5 cellular contexts compared by ENCODE assay signal in genomic region chr1:169811418-169812035, GRCh38. TPM values are rescaled to one million over a fixed set of nuclear protein-coding genes. Genes with fewer than 3 reads are reported as not detected.
DNase-seq lines count a peak whose midpoint lies in the region; ATAC-seq, FAIRE-seq and TF ChIP-seq lines count a peak whose summit lies in the region.
"Not testable (repeated sequence)": the region's sequence is repeated elsewhere in the genome, so short reads cannot be mapped to it uniquely, and the experiment has no call there.

No MANE protein-coding gene starts in this region.

- H4K91ac ChIP-seq in mesenchymal stem cell (ENCODE audit: low read length); trophoblast cell (ENCODE audit: low read depth, low read length): not testable (repeated sequence)

- H3K4me1 Mint-ChIP-seq in T-helper 17 cell: not testable (repeated sequence)

- peak overlapping the region; percentile 32 for H3K27ac Mint-ChIP-seq in T-helper 17 cell

- CTCF ChIA-PET in K562 (lab: Yijun Ruan, JAX; ENCODE audit: low intra/inter-chr PET ratio): not testable (repeated sequence)

- H2AFZ ChIP-seq in K562 (ENCODE audit: low read depth, low read length); mesenchymal stem cell (ENCODE audit: low read depth, low read length); trophoblast cell (ENCODE audit: insufficient read depth, low read length, poor library complexity): not testable (repeated sequence)

- H3K9ac ChIP-seq in K562 (ENCODE audit: insufficient read depth in 1 of 2, low read depth in 2 of 2, low read length in 2 of 2); mesenchymal stem cell (ENCODE audit: low read length); mesendoderm (ENCODE audit: low read length); trophoblast cell (ENCODE audit: low read length): not testable (repeated sequence)

- not testable (repeated sequence) for TF ChIP-seq CTCF in K562 (IDR thresholded peaks at IDR 0.05 in 2 of 3, conservative IDR thresholded peaks at IDR 0.05 in 1 of 3; ENCODE audit: insufficient read depth in 2 of 3, low read depth in 1 of 3, low read length in 3 of 3)

- not testable (repeated sequence) for H2BK15ac ChIP-seq in mesenchymal stem cell (ENCODE audit: low read depth, poor library complexity, severe bottlenecking); mesendoderm (replicated peaks; ENCODE audit: low read depth)

- H3K4ac ChIP-seq in mesenchymal stem cell (ENCODE audit: low read depth in 1 of 2, low read length in 2 of 2); mesendoderm (ENCODE audit: low read depth, low read length); trophoblast cell (ENCODE audit: low read depth, low read length): not testable (repeated sequence)

- H3K56ac ChIP-seq in mesendoderm (ENCODE audit: low read length): not testable (repeated sequence)

- not testable (repeated sequence) for H2BK12ac ChIP-seq in mesenchymal stem cell (ENCODE audit: low read length in 2 of 2); trophoblast cell (ENCODE audit: low read length)

- not testable (repeated sequence) for H3K9me3 ChIP-seq in T-helper 17 cell (ENCODE audit: control insufficient read depth, low read length, poor library complexity, severe bottlenecking); K562 (replicated peaks; ENCODE audit: control insufficient read depth, insufficient read depth, low read depth, low read length); mesenchymal stem cell (ENCODE audit: control insufficient read depth, low read length); trophoblast cell (ENCODE audit: insufficient read depth, low read depth, low read length)

- not testable (repeated sequence) for DNase-seq in T-helper 17 cell; K562 (ENCODE audit: extremely low read depth in 1 of 4, low spot score in 3 of 4); mesenchymal stem cell
- DNase-seq in mesendoderm: peak; percentile 16
- DNase-seq in trophoblast cell: peak; percentile 22 to 51

- not testable (repeated sequence) for TF ChIP-seq RAD21 in K562 (CRISPR knock-in tag; conservative IDR thresholded peaks at IDR 0.05 in 1 of 2, IDR thresholded peaks at IDR 0.05 in 1 of 2)

- in situ Hi-C loops in K562 (cut with MboI): not testable (repeated sequence)

- not testable (repeated sequence) for H4K20me1 ChIP-seq in K562 (replicated peaks; ENCODE audit: control insufficient read depth, insufficient read depth, low read length)

- ATAC-seq in T-helper 17 cell, K562: not testable (repeated sequence)

- not testable (repeated sequence) for H3K18ac ChIP-seq in mesenchymal stem cell (ENCODE audit: low read depth in 1 of 2, low read length in 2 of 2); mesendoderm (ENCODE audit: low read length); trophoblast cell (ENCODE audit: low read length)

- H3K36me3 ChIP-seq in K562 (ENCODE audit: control insufficient read depth, insufficient read depth, low read length) (peaks cover 70% of the 10 kb centered on the region), trophoblast cell (ENCODE audit: control insufficient read depth in 1 of 2, insufficient read depth in 2 of 2, low read length in 2 of 2) (peaks cover 11 to 13% of the 10 kb centered on the region in 2 experiments)
- not testable (repeated sequence) for H3K36me3 ChIP-seq in mesenchymal stem cell (ENCODE audit: control insufficient read depth in 1 of 2, insufficient read depth in 2 of 2, low read depth in 1 of 2, low read length in 2 of 2); mesendoderm (ENCODE audit: control insufficient read depth, insufficient read depth, low read length)

- not testable (repeated sequence) for H3K4me3 Mint-ChIP-seq in T-helper 17 cell

- H3K23ac ChIP-seq in mesenchymal stem cell (ENCODE audit: low read length in 2 of 2); mesendoderm (ENCODE audit: low read length); trophoblast cell (ENCODE audit: low read length): not testable (repeated sequence)

- not testable (repeated sequence) for H3K36me3 Mint-ChIP-seq in T-helper 17 cell (ENCODE audit: low read depth)

- H3K27ac ChIP-seq in K562 (ENCODE audit: extremely low read depth, low read depth, low read length); mesenchymal stem cell (ENCODE audit: low read length, poor library complexity, severe bottlenecking); mesendoderm (ENCODE audit: low read depth, low read length); trophoblast cell (ENCODE audit: low read depth, low read length): not testable (repeated sequence)

- H3K27me3 ChIP-seq in K562 (ENCODE audit: control insufficient read depth in 2 of 2, insufficient read depth in 2 of 2, low read length in 2 of 2); mesenchymal stem cell (ENCODE audit: control insufficient read depth in 1 of 2, insufficient read depth in 1 of 2, low read length in 2 of 2); mesendoderm (ENCODE audit: insufficient read depth, low read length, poor library complexity); trophoblast cell (ENCODE audit: insufficient read depth, low read length): not testable (repeated sequence)

- H3K79me1 ChIP-seq in mesenchymal stem cell (replicated peaks; ENCODE audit: low read length, poor library complexity, severe bottlenecking); mesendoderm (ENCODE audit: low read length); trophoblast cell (ENCODE audit: low read length): not testable (repeated sequence)

- not testable (repeated sequence) for BruUV-seq in K562 (replicated peaks; lab: Mats Ljungman, UMichigan)

- not testable (repeated sequence) for FAIRE-seq in K562 (lab: Jason Lieb, UNC)

- not testable (repeated sequence) for H3K79me2 ChIP-seq in K562 (ENCODE audit: control insufficient read depth, insufficient read depth, low read length); mesendoderm (ENCODE audit: control insufficient read depth, insufficient read depth, low read length); trophoblast cell (ENCODE audit: control insufficient read depth, insufficient read depth, low read length, poor library complexity)

- POLR2A ChIA-PET in K562 (lab: Yijun Ruan, JAX): interaction anchor here (0.9 kb wide), 1 partner anchor 45 kb away, joined by 4 read pairs; no protein-coding TSS in a partner anchor

- TF ChIP-seq POLR2A in K562 (conservative IDR thresholded peaks at IDR 0.05): not testable (repeated sequence)

- not testable (repeated sequence) for H3K9me1 ChIP-seq in K562 (ENCODE audit: control insufficient read depth, insufficient read depth, low read length)

- not testable (repeated sequence) for H4K12ac ChIP-seq in trophoblast cell (ENCODE audit: low read depth, low read length)

- not testable (repeated sequence) for H2AK5ac ChIP-seq in mesenchymal stem cell (ENCODE audit: low read length, severe bottlenecking); mesendoderm (ENCODE audit: low read length); trophoblast cell (ENCODE audit: low read length)

- not testable (repeated sequence) for TF ChIP-seq EP300 in K562 (IDR thresholded peaks at IDR 0.05; ENCODE audit: low read length)

- H4K8ac ChIP-seq in mesenchymal stem cell (ENCODE audit: low read length); mesendoderm (ENCODE audit: low read depth, low read length); trophoblast cell (ENCODE audit: low read depth, low read length): not testable (repeated sequence)

- H3K4me1 ChIP-seq in K562 (replicated peaks in 1 of 2; ENCODE audit: control insufficient read depth in 2 of 2, insufficient read depth in 2 of 2, low read length in 2 of 2); mesenchymal stem cell (ENCODE audit: control insufficient read depth, insufficient read depth, low read depth, low read length); mesendoderm (ENCODE audit: control insufficient read depth, low read depth, low read length); trophoblast cell (ENCODE audit: control insufficient read depth in 1 of 2, insufficient read depth in 2 of 2, low read length in 2 of 2): not testable (repeated sequence)

- not testable (repeated sequence) for H2BK5ac ChIP-seq in mesenchymal stem cell (ENCODE audit: low read depth, low read length, poor library complexity, severe bottlenecking); mesendoderm (ENCODE audit: low read length); trophoblast cell (ENCODE audit: low read depth, low read length, poor library complexity)

- not testable (repeated sequence) for H3K4me2 ChIP-seq in K562 (ENCODE audit: insufficient read depth, low read length); mesenchymal stem cell (ENCODE audit: low read length, poor library complexity, severe bottlenecking); mesendoderm (ENCODE audit: low read length); trophoblast cell (ENCODE audit: low read length)

- H2BK120ac ChIP-seq in mesenchymal stem cell (ENCODE audit: low read depth, low read length): peak overlapping the region; percentile 19
- not testable (repeated sequence) for H2BK120ac ChIP-seq in mesendoderm (ENCODE audit: low read depth, low read length); trophoblast cell (ENCODE audit: insufficient read depth, low read length, poor library complexity)

- H3K27me3 Mint-ChIP-seq in T-helper 17 cell: not testable (repeated sequence)

- not testable (repeated sequence) for H4K5ac ChIP-seq in mesendoderm (ENCODE audit: low read length)

- H3K4me3 ChIP-seq in K562; mesenchymal stem cell (ENCODE audit: insufficient read depth in 1 of 2, low read depth in 1 of 2, low read length in 2 of 2); mesendoderm (ENCODE audit: low read length); trophoblast cell (ENCODE audit: low read depth, low read length): not testable (repeated sequence)

- intact Hi-C loops in K562 (cut with micrococcal nuclease): not testable (repeated sequence)

- not testable (repeated sequence) for H3K14ac ChIP-seq in mesenchymal stem cell (ENCODE audit: low read length in 2 of 2); trophoblast cell (ENCODE audit: low read length)

RNA-seq across cellular contexts. Expression of gene METTL18, which starts 16.8 kb away (rescaled TPM):
- total RNA-seq in T-helper 17 cell: 1 to 10 TPM; 4.4 to 4.6 TPM
- 2.8 and 11.2 TPM in 2 replicates for total RNA-seq in K562 (2011; cell fraction: chromatin; rRNA removed; ENCODE audit: low replicate concordance)
- total RNA-seq in K562 (2011; cell fraction: nucleolus; rRNA removed): 2.7 and 3.3 TPM in 2 replicates
- total RNA-seq in K562 (2011; cell fraction: nucleoplasm; rRNA removed): 5.2 and 5.3 TPM in 2 replicates
- 9.5 TPM in 2 replicates for total RNA-seq in K562 (2014; rRNA removed)
- 20.8 and 23.5 TPM in 2 replicates for total RNA-seq in K562 (2014; rRNA removed; fragmentation: Illumina TruSeq; extraction: Trizol)
- total RNA-seq in K562 (2015; rRNA removed; fragmentation: Illumina TruSeq; extraction: Trizol): 12.9 and 14.7 TPM in 2 replicates
- 9.9 and 11.7 TPM in 2 replicates for total RNA-seq in K562 (2021)
- polyA plus RNA-seq in K562 (2011; rRNA removed): 10.7 and 16.5 TPM in 2 replicates
- polyA plus RNA-seq in K562 (2011; cell fraction: cytosol; rRNA removed): 1.4 and 2.2 TPM in 2 replicates
- 3.5 and 5.1 TPM in 2 replicates for polyA plus RNA-seq in K562 (2011; cell fraction: nucleus; rRNA removed)
- 10.5 and 11.0 TPM in 2 replicates for polyA plus RNA-seq in K562 (2012)
- polyA plus RNA-seq in K562 (2014; fragmentation: Illumina TruSeq; extraction: Trizol): 10.6 and 13.4 TPM in 2 replicates
- 10 to 100 TPM; 36.4 to 40.2 TPM for polyA plus RNA-seq in K562 (2014; fragmentation: Nextera tagmentation; extraction: Ambion mirVana)
- 12.7 and 12.8 TPM in 2 replicates for polyA plus RNA-seq in K562 (2014; rRNA removed)
- polyA minus RNA-seq in K562 (2011; rRNA and poly(A)+ RNA removed): 7.4 and 8.9 TPM in 2 replicates
- 3.1 and 3.7 TPM in 2 replicates for polyA minus RNA-seq in K562 (2011; cell fraction: cytosol; rRNA and poly(A)+ RNA removed)
- 5.5 and 10.3 TPM in 2 replicates for polyA minus RNA-seq in K562 (2011; cell fraction: nucleus; rRNA and poly(A)+ RNA removed)
- 3.0 TPM for polyA plus RNA-seq in mesenchymal stem cell (2013, experiment 1 of 2)
- 3.0 TPM for polyA plus RNA-seq in mesenchymal stem cell (2013, experiment 2 of 2)
- polyA plus RNA-seq in mesendoderm (2013, experiment 1 of 2): 5.9 TPM
- 6.0 TPM for polyA plus RNA-seq in mesendoderm (2013, experiment 2 of 2)
- polyA plus RNA-seq in trophoblast cell (2013): 5.6 and 6.0 TPM in 2 replicates
